Comparison of ENCODE assay signal across 14 cellular contexts in the genomic region with DNA sequence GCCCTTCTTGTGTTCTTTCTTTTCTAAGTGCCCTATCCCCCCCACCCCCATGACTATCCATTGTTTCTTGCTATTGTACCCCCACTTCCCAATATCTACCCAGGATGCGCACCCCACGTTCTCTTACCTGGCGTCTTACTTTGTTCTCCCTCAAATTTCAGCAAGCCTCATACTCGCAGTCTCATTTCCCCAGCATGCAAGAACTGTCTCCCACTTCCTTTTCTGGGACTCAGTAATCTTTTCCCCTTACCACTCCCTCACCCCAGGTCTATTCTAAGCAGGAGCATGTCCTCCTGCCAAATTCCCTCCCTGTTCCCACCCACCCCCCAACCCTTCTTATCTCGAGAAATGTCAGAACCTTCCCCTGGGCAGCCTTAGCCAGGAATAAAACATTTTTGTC. TPM values are rescaled to one million over a fixed set of nuclear protein-coding genes. Genes with fewer than 3 reads are reported as not detected.
DNase-seq lines count a peak whose midpoint lies in the region; ATAC-seq and TF ChIP-seq lines count a peak whose summit lies in the region.
"Had no signal": no experiment of that assay in that cellular context is flagged by ENCODE, and none has a peak within 500 bp of the region (broad histone marks: within the 10 kb centered on the region; RNA-seq: fewer than 3 reads in every experiment).

No MANE protein-coding gene starts in this region.

- peaks cover 42% of the 10 kb centered on the region for H3K4me1 ChIP-seq in CD4-positive, alpha-beta memory T cell (ENCODE audit: insufficient read depth, low read length)
- peaks cover 25 to 60% (median 43%) of the 10 kb centered on the region in 4 donors for H3K4me1 ChIP-seq in upper lobe of left lung

- H3K4me3 Mint-ChIP-seq in CD4-positive, alpha-beta memory T cell: peak overlapping the region in 7 of 8 donors; percentile 35 to 97 (median 75)
- peak overlapping the region; percentile 66 for H3K4me3 Mint-ChIP-seq in activated B cell treated with CpG ODN at 0.5 μM for 24 hours
- H3K4me3 Mint-ChIP-seq in naive thymus-derived CD8-positive, alpha-beta T cell: peak overlapping the region; percentile 52 to 97 (median 73)

- no peaks in the 10 kb centered on the region for H3K27me3 Mint-ChIP-seq in CD4-positive, alpha-beta memory T cell
- no peaks in the 10 kb centered on the region for H3K27me3 Mint-ChIP-seq in activated B cell treated with CpG ODN at 0.5 μM for 24 hours
- H3K27me3 Mint-ChIP-seq in naive thymus-derived CD8-positive, alpha-beta T cell: no peaks in the 10 kb centered on the region

- POLR2A ChIA-PET in CD4-positive, alpha-beta memory T cell (lab: Charles Lee; ENCODE audit: partially characterized antibody): interaction anchor here (0.9 to 1.5 kb wide), 7 partner anchors 11 to 358 kb away, joined by 3 to 7 read pairs (median 5); partner anchors contain the start of genes ABHD16A, DDX39B and HSPA1B
- POLR2A ChIA-PET in activated B cell treated with CpG ODN at 0.5 μM for 24 hours (lab: Charles Lee): interaction anchor here (1.1 to 3.0 kb wide), 5 partner anchors 36 to 404 kb away, joined by 3 to 29 read pairs (median 8); partner anchors contain the start of genes ABHD16A, APOM, NELFE and NEU1
- POLR2A ChIA-PET in naive thymus-derived CD8-positive, alpha-beta T cell (lab: Charles Lee): interaction anchor here (2.3 to 2.8 kb wide), 3 partner anchors 36 to 73 kb away, joined by 14 to 30 read pairs (median 17); partner anchors contain the start of genes DXO and NEU1

- H3K27ac ChIP-seq in CD4-positive, alpha-beta memory T cell (ENCODE audit: low read depth, low read length): no peak overlapping the region
- peak overlapping the region in 1 of 4 donors; percentile 94 for H3K27ac ChIP-seq in upper lobe of left lung
- H3K27ac ChIP-seq: SJSA1 had no signal

- TF ChIP-seq CTCF in HFF-Myc (IDR thresholded peaks at IDR 0.05; ENCODE audit: low read depth, low read length, missing control alignments) (no peak), activated B cell treated with CpG ODN at 0.5 μM for 24 hours (IDR thresholded peaks at IDR 0.05) (no peak), upper lobe of left lung (IDR thresholded peaks at IDR 0.05) (no peak)

- TF ChIP-seq POLR2A in upper lobe of left lung (IDR thresholded peaks at IDR 0.05): no peak

- H3K36me3 Mint-ChIP-seq in CD4-positive, alpha-beta memory T cell: peaks cover 0 to 25% of the 10 kb centered on the region in 2 donors
- H3K36me3 Mint-ChIP-seq in activated B cell treated with CpG ODN at 0.5 μM for 24 hours (ENCODE audit: low read depth): peaks cover 19% of the 10 kb centered on the region
- peaks cover 0 to 13% (median 4%) of the 10 kb centered on the region in 3 donors for H3K36me3 Mint-ChIP-seq in naive thymus-derived CD8-positive, alpha-beta T cell

- peaks cover 8% of the 10 kb centered on the region for H3K36me3 ChIP-seq in CD4-positive, alpha-beta memory T cell (ENCODE audit: insufficient read depth, low read length)
- peaks cover 0 to 20% (median 9%) of the 10 kb centered on the region in 4 donors for H3K36me3 ChIP-seq in upper lobe of left lung

- peak overlapping the region in 6 of 7 donors; percentile 10 to 96 (median 73) for H3K27ac Mint-ChIP-seq in CD4-positive, alpha-beta memory T cell
- peak overlapping the region; percentile 50 for H3K27ac Mint-ChIP-seq in activated B cell treated with CpG ODN at 0.5 μM for 24 hours
- peak overlapping the region in 8 of 10 donors; percentile 37 to 90 (median 78) for H3K27ac Mint-ChIP-seq in naive thymus-derived CD8-positive, alpha-beta T cell

- CTCF ChIA-PET in CD4-positive, alpha-beta memory T cell (lab: Charles Lee; ENCODE audit: partially characterized antibody): interaction anchor here (1.0 to 2.3 kb wide), 3 partner anchors 12 to 60 kb away, joined by 4 to 9 read pairs (median 6); partner anchors contain the start of genes NELFE and SKIC2
- CTCF ChIA-PET in activated B cell treated with CpG ODN at 0.5 μM for 24 hours (lab: Charles Lee): no interaction called here

- no peak for DNase-seq in CD4-positive, alpha-beta memory T cell
- DNase-seq in HFF-Myc (ENCODE audit: extremely low read depth, low read depth) (no peak), activated B cell treated with CpG ODN at 0.5 μM for 24 hours (no peak), NCI-H1417 treated with DMSO at 0.1 percent for 48 hours (lab: John Stamatoyannopoulos, UW) (no peak), upper lobe of left lung (no peak)
- DNase-seq in naive thymus-derived CD8-positive, alpha-beta T cell: no peak
- DNase-seq: aorta; DMS53; effector CD8-positive, alpha-beta T cell; stimulated activated CD4-positive, alpha-beta T cell treated with anti-CD3 and anti-CD28 coated beads, Interleukin-4, amount 100 ng/mL, for 1 hour had no signal

- ATAC-seq in activated B cell treated with CpG ODN at 0.5 μM for 24 hours (ENCODE audit: low read depth) (no peak), upper lobe of left lung (ENCODE audit: low FRiP score in 2 of 2) (no peak), HG02763 (IDR thresholded peaks at IDR 0.05; ENCODE audit: unreplicated experiment) (no peak)
- ATAC-seq in naive thymus-derived CD8-positive, alpha-beta T cell: no peak
- ATAC-seq: GM12878 had no signal

- no peaks in the 10 kb centered on the region for H3K9me3 ChIP-seq in CD4-positive, alpha-beta memory T cell (ENCODE audit: control insufficient read depth in 1 of 2, low read length in 2 of 2)
- no peaks in the 10 kb centered on the region for H3K9me3 ChIP-seq in upper lobe of left lung
- H3K9me3 ChIP-seq: SJSA1 had no signal

- WGBS in upper lobe of left lung, 2 donors: 48 to 67% methylated on average over 5 of the region's 5 CpGs

- TF ChIP-seq EP300 in upper lobe of left lung (IDR thresholded peaks at IDR 0.05): no peak

- no peaks in the 10 kb centered on the region for H3K27me3 ChIP-seq in CD4-positive, alpha-beta memory T cell (ENCODE audit: insufficient read depth, low read length)
- no peaks in the 10 kb centered on the region for H3K27me3 ChIP-seq in upper lobe of left lung
- H3K27me3 ChIP-seq: SJSA1 had no signal

- H3K9me3 Mint-ChIP-seq in CD4-positive, alpha-beta memory T cell: no peaks in the 10 kb centered on the region
- no peaks in the 10 kb centered on the region for H3K9me3 Mint-ChIP-seq in activated B cell treated with CpG ODN at 0.5 μM for 24 hours
- no peaks in the 10 kb centered on the region for H3K9me3 Mint-ChIP-seq in naive thymus-derived CD8-positive, alpha-beta T cell

- H3K4me1 Mint-ChIP-seq in CD4-positive, alpha-beta memory T cell: peaks cover 22 to 51% (median 34%) of the 10 kb centered on the region in 4 donors
- peaks cover 35% of the 10 kb centered on the region for H3K4me1 Mint-ChIP-seq in activated B cell treated with CpG ODN at 0.5 μM for 24 hours
- peaks cover 26 to 51% (median 38%) of the 10 kb centered on the region in 4 donors for H3K4me1 Mint-ChIP-seq in naive thymus-derived CD8-positive, alpha-beta T cell

- intact Hi-C loops in CD4-positive, alpha-beta memory T cell (cut with micrococcal nuclease): loop anchor here (5.0 kb wide), 3 partner anchors 232 to 1308 kb away; partner anchors contain the start of genes AGPAT1, CSNK2B, LY6G5B and RING1
- intact Hi-C loops in activated B cell treated with CpG ODN at 0.5 μM for 24 hours (cut with micrococcal nuclease): loop anchor here (5.0 kb wide), 1 partner anchor 232 kb away; the partner anchor contains the start of genes CSNK2B and LY6G5B

- H3K4me3 ChIP-seq in CD4-positive, alpha-beta memory T cell (ENCODE audit: low read length in 2 of 2): no peak overlapping the region
- H3K4me3 ChIP-seq in HFF-Myc (replicated peaks; ENCODE audit: low read depth, low read length) (peak overlapping the region; percentile 65; the same call in 1 of the 2 replicates), upper lobe of left lung (no peak overlapping the region)
- H3K4me3 ChIP-seq: SJSA1 had no signal

RNA-seq across cellular contexts. Expression of gene EHMT2, which starts 1.7 kb away (rescaled TPM):
- 10 to 100 TPM; 79.1 to 82.1 TPM for total RNA-seq in CD4-positive, alpha-beta memory T cell
- polyA plus RNA-seq in CD4-positive, alpha-beta memory T cell: 10 to 100 TPM; 24.1 to 47.9 TPM
- total RNA-seq in activated B cell treated with CpG ODN at 0.5 μM for 24 hours: 49.9 and 58.4 TPM in 2 replicates
- total RNA-seq in naive thymus-derived CD8-positive, alpha-beta T cell: 10 to 100 TPM; 77.1 to 81.8 TPM
- polyA plus RNA-seq in naive thymus-derived CD8-positive, alpha-beta T cell: 10 to 100 TPM; 37.3 to 57.9 (median 43.0) TPM
- 10 to 100 TPM; 23.6 to 57.3 (median 41.7) TPM for total RNA-seq in upper lobe of left lung

RNA-seq across cellular contexts. Expression of gene ZBTB12, which starts 2.7 kb away (rescaled TPM):
- total RNA-seq in CD4-positive, alpha-beta memory T cell: 1 to 10 TPM; 2.4 to 2.5 TPM
- polyA plus RNA-seq in CD4-positive, alpha-beta memory T cell: not detected
- total RNA-seq in activated B cell treated with CpG ODN at 0.5 μM for 24 hours (4.8 and 5.5 TPM in 2 replicates), upper lobe of left lung (1 to 10 TPM; 1.0 to 7.5 (median 2.2) TPM)
- total RNA-seq in naive thymus-derived CD8-positive, alpha-beta T cell: 1 to 10 TPM; 3.1 to 3.7 TPM
- not detected for polyA plus RNA-seq in naive thymus-derived CD8-positive, alpha-beta T cell

RNA-seq across cellular contexts. Expression of gene SLC44A4, which starts 20.4 kb away (rescaled TPM):
- total RNA-seq in CD4-positive, alpha-beta memory T cell: not detected
- polyA plus RNA-seq in CD4-positive, alpha-beta memory T cell: under 1 TPM in 1 of 2 donors, not detected in 1; 0.11 TPM
- total RNA-seq in activated B cell treated with CpG ODN at 0.5 μM for 24 hours (0.17 TPM in 1 of 2 replicates, not detected in the other), upper lobe of left lung (10 to 100 TPM; 19.1 to 84.2 (median 42.0) TPM)
- total RNA-seq in naive thymus-derived CD8-positive, alpha-beta T cell: not detected
- polyA plus RNA-seq in naive thymus-derived CD8-positive, alpha-beta T cell: not detected
- total RNA-seq: SJSA1 had no signal

RNA-seq across cellular contexts. Expression of gene C2, which starts 28.3 kb away (rescaled TPM):
- total RNA-seq in CD4-positive, alpha-beta memory T cell: 1 to 10 TPM; 2.1 to 3.2 TPM
- polyA plus RNA-seq in CD4-positive, alpha-beta memory T cell: not detected
- total RNA-seq in activated B cell treated with CpG ODN at 0.5 μM for 24 hours (0.78 and 0.95 TPM in 2 replicates), upper lobe of left lung (100 to 1,000 TPM; 119 to 322 (median 233) TPM)
- total RNA-seq in naive thymus-derived CD8-positive, alpha-beta T cell: 1 to 10 TPM; 3.8 to 4.3 TPM
- not detected for polyA plus RNA-seq in naive thymus-derived CD8-positive, alpha-beta T cell
- total RNA-seq: pulmonary artery endothelial cell had no signal

RNA-seq across cellular contexts. Expression of gene NEU1, which starts 36.6 kb away (rescaled TPM):
- 10 to 100 TPM; 19.6 to 21.1 TPM for total RNA-seq in CD4-positive, alpha-beta memory T cell
- 10 to 100 TPM; 22.5 to 23.4 TPM for polyA plus RNA-seq in CD4-positive, alpha-beta memory T cell
- total RNA-seq in activated B cell treated with CpG ODN at 0.5 μM for 24 hours (18.3 and 19.2 TPM in 2 replicates), upper lobe of left lung (10 to 100 TPM; 28.3 to 90.3 (median 64.6) TPM)
- 10 to 100 TPM; 15.0 to 15.8 TPM for total RNA-seq in naive thymus-derived CD8-positive, alpha-beta T cell
- polyA plus RNA-seq in naive thymus-derived CD8-positive, alpha-beta T cell: 10 to 100 TPM; 10.9 to 17.9 (median 16.2) TPM

Comparison
In these comparisons a context has a peak if more than half of its experiments do, and no peak if none do; other contexts are left out.
1. RNA of gene SLC44A4, which starts 20.4 kb away (total RNA-seq): 19.1 to 84.2 TPM in upper lobe of left lung; not detected in naive thymus-derived CD8-positive, alpha-beta T cell, not detected in CD4-positive, alpha-beta memory T cell and 0.17 TPM in activated B cell treated with CpG ODN at 0.5 μM for 24 hours; every median in the first group is over 10 times any median in the second.
2. Peak in every context shown above with its lines, with median percentiles within 50 percentile points of each other: H3K27ac Mint-ChIP-seq and H3K4me3 Mint-ChIP-seq.